ENCODE assay signal across 2 cellular contexts in the genomic region with DNA sequence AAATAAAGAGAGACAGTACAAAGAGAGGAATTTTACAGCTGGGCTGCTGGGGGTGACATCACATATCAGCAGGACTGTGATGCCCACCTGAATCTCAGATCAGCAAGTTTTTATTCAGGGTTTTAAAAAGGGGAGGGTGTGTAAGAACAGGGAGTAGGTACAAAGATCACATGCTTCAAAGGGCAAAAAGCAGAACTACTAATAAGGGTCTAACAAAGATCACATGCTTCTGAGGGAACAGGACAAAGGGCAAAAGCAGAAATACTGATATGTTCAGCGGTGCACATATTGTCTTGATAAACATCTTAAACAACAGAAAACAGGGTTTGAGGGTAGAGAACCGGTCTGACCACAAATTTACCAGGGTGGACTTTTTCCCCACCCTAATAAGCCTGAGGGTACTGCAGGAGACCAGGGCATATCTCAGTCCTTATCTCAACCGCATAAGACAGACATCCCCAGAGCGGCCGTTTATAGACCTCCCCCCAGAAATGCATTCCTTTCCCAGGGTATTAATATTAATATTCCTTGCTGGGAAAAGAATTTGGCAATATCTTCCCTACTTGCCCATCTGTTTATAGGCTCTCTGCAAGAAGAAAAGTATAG.
TF ChIP-seq lines count a peak whose summit lies in the region.

No MANE protein-coding gene starts in this region.

TF ChIP-seq in HEK293, 187 proteins besides CTCF, POLR2A, EP300 and RAD21:
- peak; percentile 52 for TF ChIP-seq ZNF529 (tag by site-specific recombination; IDR thresholded peaks at IDR 0.05; ENCODE audit: insufficient replicate concordance)
- peak; percentile 71 for TF ChIP-seq SETDB1 (IDR thresholded peaks at IDR 0.05; ENCODE audit: insufficient read length, low read length)

TF ChIP-seq in K562, 482 proteins besides CTCF, POLR2A, EP300 and RAD21:
- TF ChIP-seq TRIM24 (IDR thresholded peaks at IDR 0.05) (0 out of 4 replicates have a peak, but pooled peaks of 1 of the 2 experiments have one; percentile 33), CBX3 (IDR thresholded peaks at IDR 0.05; ENCODE audit: borderline replicate concordance in 1 of 2, low read length in 2 of 2) (peak in 1 of 2 experiments; percentile 32; a peak in 1 of 3 replicates), TRIM28 (IDR thresholded peaks at IDR 0.05) (peak; percentile 54; the same call in 1 of the 2 replicates)
- TF ChIP-seq, protein P1, sequence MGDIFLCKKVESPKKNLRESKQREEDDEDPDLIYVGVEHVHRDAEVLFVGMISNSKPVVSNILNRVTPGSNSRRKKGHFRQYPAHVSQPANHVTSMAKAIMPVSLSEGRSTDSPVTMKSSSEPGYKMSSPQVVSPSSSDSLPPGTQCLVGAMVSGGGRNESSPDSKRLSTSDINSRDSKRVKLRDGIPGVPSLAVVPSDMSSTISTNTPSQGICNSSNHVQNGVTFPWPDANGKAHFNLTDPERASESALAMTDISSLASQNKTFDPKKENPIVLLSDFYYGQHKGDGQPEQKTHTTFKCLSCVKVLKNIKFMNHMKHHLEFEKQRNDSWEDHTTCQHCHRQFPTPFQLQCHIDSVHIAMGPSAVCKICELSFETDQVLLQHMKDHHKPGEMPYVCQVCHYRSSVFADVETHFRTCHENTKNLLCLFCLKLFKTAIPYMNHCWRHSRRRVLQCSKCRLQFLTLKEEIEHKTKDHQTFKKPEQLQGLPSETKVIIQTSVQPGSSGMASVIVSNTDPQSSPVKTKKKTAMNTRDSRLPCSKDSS (IDR thresholded peaks at IDR 0.05; ENCODE audit: low read depth, partially characterized antibody) = peak; percentile 29
